In the genomic region with DNA sequence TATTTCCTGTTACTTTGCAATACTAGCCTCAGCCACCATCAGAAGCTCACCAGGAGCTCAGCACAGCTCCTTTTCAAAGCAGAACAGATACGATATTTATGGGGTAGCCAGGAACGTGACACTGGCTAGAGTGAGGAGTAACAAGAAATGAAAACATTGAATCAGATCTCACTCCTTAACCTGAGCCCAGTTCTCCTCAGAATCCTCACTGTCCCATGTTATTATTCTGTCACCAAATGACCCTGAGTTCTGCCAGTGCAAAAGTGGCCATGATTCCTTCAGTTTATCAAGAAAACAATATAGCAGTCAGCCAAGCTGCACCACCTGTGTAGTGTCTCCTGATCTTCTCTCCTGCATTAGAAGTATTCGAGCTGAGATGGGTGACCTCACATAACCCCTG, we compare ENCODE assay signal across 27 cellular contexts.
"Had no signal": no experiment of that assay in that cellular context is flagged by ENCODE, and none has a peak within 500 bp of the region (broad histone marks: within the 10 kb centered on the region; RNA-seq: fewer than 3 reads in every experiment).

No MANE protein-coding gene starts in this region.

- H3K9me3 ChIP-seq: heart left ventricle, testis, transverse colon had no signal

- H3K27ac ChIP-seq: foreskin keratinocyte, heart left ventricle, testis, transverse colon, VCaP had no signal

- H3K4me3 ChIP-seq: heart left ventricle, testis, transverse colon had no signal

- DNase-seq: activated CD4-positive, alpha-beta T cell treated with anti-CD3 and anti-CD28 coated beads for 48 hours; activated CD4-positive, alpha-beta T cell treated with anti-CD3 and anti-CD28 coated beads, Interleukin-2, amount 50 U/mL, for 48 hours; activated CD8-positive, alpha-beta memory T cell treated with anti-CD3 and anti-CD28 coated beads for 24 hours; activated effector memory CD4-positive, alpha-beta T cell treated with anti-CD3 and anti-CD28 coated beads, Interleukin-2, amount 50 U/mL, for 16 hours; activated naive CD4-positive, alpha-beta T cell treated with anti-CD3 and anti-CD28 coated beads for 36 hours; activated naive CD8-positive, alpha-beta T cell treated with anti-CD3 and anti-CD28 coated beads, Interleukin-2, amount 10 ng/mL, durations not matched to agents 7 days and 5 days; central memory CD4-positive, alpha-beta T cell; endodermal cell; foreskin keratinocyte; heart left ventricle; hypothalamus; immature natural killer cell; kidney; left colon; midbrain; naive thymus-derived CD4-positive, alpha-beta T cell; posterior cingulate gyrus; right cardiac atrium; stimulated activated CD4-positive, alpha-beta T cell treated with anti-CD3 and anti-CD28 coated beads, Interleukin-2, amount 100 ng/mL, for 48 hours; stimulated activated naive CD4-positive, alpha-beta T cell treated with Interleukin-2 at 50 U/mL for 16 hours; T-helper 9 cell; testis; transverse colon had no signal

- H3K36me3 ChIP-seq: heart left ventricle, transverse colon had no signal

- H3K27me3 ChIP-seq: foreskin keratinocyte, testis, transverse colon had no signal

- H3K4me1 ChIP-seq: heart left ventricle, testis, transverse colon had no signal

- FAIRE-seq: kidney, TTC549 had no signal

- ATAC-seq: activated CD4-positive, CD25-positive, alpha-beta regulatory T cell treated with anti-CD3 and anti-CD28 coated beads, Interleukin-2, amount 50 U/mL, for 24 hours; esophagus mucosa; foreskin keratinocyte; heart left ventricle; left colon; naive thymus-derived CD4-positive, alpha-beta T cell; right cardiac atrium had no signal
